Comparison of ENCODE assay signal across 8 cellular contexts in the genomic region with DNA sequence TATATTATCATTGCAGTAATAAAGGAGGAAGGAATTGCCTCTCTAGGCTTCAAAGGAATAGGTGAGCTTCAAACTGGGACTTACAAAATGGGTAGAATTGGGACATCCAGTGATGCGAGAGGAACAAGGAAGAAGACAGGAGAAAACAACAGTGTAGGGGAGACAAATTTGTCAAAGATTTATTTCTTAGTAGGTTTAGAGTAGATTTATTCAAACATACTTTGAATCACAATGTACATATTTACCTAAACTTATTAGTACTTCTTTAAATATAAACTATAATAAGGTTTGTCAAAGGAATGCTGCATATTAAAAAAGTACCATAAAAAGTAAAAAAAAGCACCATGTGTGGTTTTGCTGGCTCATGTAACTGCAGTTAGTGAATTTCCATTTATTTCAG.
"Had no signal": no experiment of that assay in that cellular context is flagged by ENCODE, and none has a peak within 500 bp of the region (broad histone marks: within the 10 kb centered on the region; RNA-seq: fewer than 3 reads in every experiment).

No MANE protein-coding gene starts in this region.

- H3K9me3 Mint-ChIP-seq: HFFc6 had no signal

- H3K4me1 ChIP-seq: HAP-1 had no signal

- H3K9me3 ChIP-seq: HAP-1 had no signal

- H3K27ac ChIP-seq: GM23248 had no signal

- H3K4me3 ChIP-seq: GM23248, HAP-1 had no signal

- DNase-seq: GM23248, GOT3, H7, H9, HCEC 1CT, HFFc6 had no signal

- H3K4me3 Mint-ChIP-seq: H9, HFFc6 had no signal

- ATAC-seq: HCT116 had no signal

- H2AFZ ChIP-seq: GM23248 had no signal

- H3K9ac ChIP-seq: GM23248 had no signal

- H3K27ac Mint-ChIP-seq: H9, HFFc6 had no signal

- H3K36me3 ChIP-seq: HAP-1 had no signal
